Comparison of ENCODE assay signal across 24 cellular contexts in the genomic region with DNA sequence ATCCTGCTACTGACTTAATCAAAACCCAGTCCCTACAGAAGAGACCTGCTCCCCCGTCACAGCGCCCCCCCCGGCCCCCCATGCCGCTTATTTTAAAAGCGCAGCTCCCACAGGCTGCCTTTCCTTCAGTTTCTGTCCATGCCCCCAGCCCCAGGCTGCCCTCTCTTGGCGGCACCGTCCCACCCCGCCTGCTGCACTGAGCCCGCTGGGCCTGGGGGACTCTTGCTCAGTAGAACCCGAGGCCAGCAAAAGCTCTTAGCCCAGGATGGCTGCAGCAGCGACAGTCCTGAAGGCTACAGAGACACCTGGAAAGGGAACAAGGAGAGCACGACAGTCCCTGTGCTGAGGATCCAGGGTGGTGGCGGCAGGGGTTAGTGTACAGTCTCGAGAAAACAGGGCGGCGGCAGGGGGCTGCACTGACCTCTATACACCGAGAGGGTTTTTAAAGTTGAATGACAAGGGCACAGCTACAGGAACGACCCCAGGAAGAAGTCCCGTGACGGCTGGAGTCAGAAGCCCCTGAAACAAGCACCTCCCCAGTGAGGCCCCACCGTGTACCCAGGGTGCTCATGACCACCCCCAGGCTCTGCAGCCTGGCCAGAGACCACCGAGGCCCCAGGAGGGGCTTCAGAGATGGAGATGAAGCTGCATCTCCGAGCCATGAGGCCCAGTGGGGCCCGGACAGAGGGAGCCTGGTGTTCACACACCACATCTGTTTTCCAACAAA. TPM values are rescaled to one million over a fixed set of nuclear protein-coding genes. Genes with fewer than 3 reads are reported as not detected.
DNase-seq lines count a peak whose midpoint lies in the region; ATAC-seq, FAIRE-seq and TF ChIP-seq lines count a peak whose summit lies in the region.
"Had no signal": no experiment of that assay in that cellular context is flagged by ENCODE, and none has a peak within 500 bp of the region (broad histone marks: within the 10 kb centered on the region; RNA-seq: fewer than 3 reads in every experiment).

No MANE protein-coding gene starts in this region.

- H3K27me3 ChIP-seq in cardiac muscle cell: no peaks in the 10 kb centered on the region
- H3K27me3 ChIP-seq: ascending aorta, MG63, SJCRH30 had no signal

- DNase-seq in cardiac muscle cell (ENCODE audit: low read depth in 1 of 2, low spot score in 1 of 2) (no peak), left ventricle myocardium superior (no peak), kidney (peak; percentile 68), sciatic nerve (ENCODE audit: low spot score) (peak; percentile 53), CD1c-positive myeloid dendritic cell (ENCODE audit: extremely low spot score) (no peak)
- DNase-seq in activated CD4-positive, alpha-beta memory T cell treated with anti-CD3 and anti-CD28 coated beads, Interleukin-2, amount 10 ng/mL, durations not matched to agents 7 days and 5 days: peak; percentile 12
- no peak for DNase-seq in stimulated activated CD4-positive, alpha-beta T cell treated with anti-CD3 and anti-CD28 coated beads, Interleukin-1b, Interleukin-23, amount 100 ng/mL, for 48 hours
- DNase-seq in activated CD4-positive, alpha-beta T cell treated with anti-CD3 and anti-CD28 coated beads for 36 hours: no peak
- DNase-seq: ACHN; activated CD4-positive, CD25-positive, alpha-beta regulatory T cell; activated naive CD4-positive, alpha-beta T cell treated with Interleukin-2 at 50 U/mL for 16 hours; kidney glomerular epithelial cell; MG63; NCI-H1436 treated with DMSO at 0.1 percent for 48 hours; NCI-H748 treated with DMSO at 0.1 percent for 48 hours; retina; SJCRH30; stimulated activated naive B cell treated with anti-CD40 and anti-IgM and Interleukin-4, amounts not matched to agents 10 μg/mL and 1 μg/mL and 100 μg/mL, for 72 hours; T-helper 2 cell had no signal

- H3K36me3 ChIP-seq in cardiac muscle cell (peaks cover 48% of the 10 kb centered on the region), kidney (ENCODE audit: control insufficient read depth in 1 of 2, insufficient read depth in 2 of 2, low read length in 2 of 2) (peaks cover 46 to 76% of the 10 kb centered on the region in 2 donors)

- H3K27ac ChIP-seq in cardiac muscle cell (peak overlapping the region; percentile 58), kidney (ENCODE audit: low read depth in 2 of 2, low read length in 2 of 2) (no peak overlapping the region)
- H3K27ac ChIP-seq: SJCRH30, thoracic aorta had no signal

- no peak overlapping the region for H3K27ac Mint-ChIP-seq in activated CD4-positive, alpha-beta memory T cell treated with anti-CD3 and anti-CD28 coated beads, Interleukin-2, amount 10 ng/mL, durations not matched to agents 7 days and 5 days
- H3K27ac Mint-ChIP-seq in activated CD4-positive, alpha-beta T cell treated with anti-CD3 and anti-CD28 coated beads for 36 hours: no peak overlapping the region
- H3K27ac Mint-ChIP-seq: IgD-negative memory B cell; stimulated activated naive B cell treated with anti-CD40 and anti-IgM and Interleukin-4, amounts not matched to agents 10 μg/mL and 1 μg/mL and 100 μg/mL, for 72 hours had no signal

- no peak for ATAC-seq in left ventricle myocardium superior
- ATAC-seq in sciatic nerve: no peak
- no peak for ATAC-seq in activated CD4-positive, alpha-beta T cell treated with anti-CD3 and anti-CD28 coated beads for 36 hours
- ATAC-seq: HCT116; stimulated activated naive B cell treated with anti-CD40 and anti-IgM and Interleukin-4, amounts not matched to agents 10 μg/mL and 1 μg/mL and 100 μg/mL, for 72 hours had no signal

- no peak overlapping the region for H3K9ac ChIP-seq in kidney (ENCODE audit: low read length in 2 of 2)

- no peaks in the 10 kb centered on the region for H3K9me3 Mint-ChIP-seq in activated CD4-positive, alpha-beta memory T cell treated with anti-CD3 and anti-CD28 coated beads, Interleukin-2, amount 10 ng/mL, durations not matched to agents 7 days and 5 days
- H3K9me3 Mint-ChIP-seq in activated CD4-positive, alpha-beta T cell treated with anti-CD3 and anti-CD28 coated beads for 36 hours (ENCODE audit: low read depth): no peaks in the 10 kb centered on the region
- H3K9me3 Mint-ChIP-seq: CD14-positive monocyte; IgD-negative memory B cell; stimulated activated naive B cell treated with anti-CD40 and anti-IgM and Interleukin-4, amounts not matched to agents 10 μg/mL and 1 μg/mL and 100 μg/mL, for 72 hours had no signal

- TF ChIP-seq CTCF in cardiac muscle cell (IDR thresholded peaks at IDR 0.05; ENCODE audit: low read depth, low read length) (no peak), kidney (IDR thresholded peaks at IDR 0.05; ENCODE audit: borderline replicate concordance, extremely low read depth, insufficient read depth) (no peak)

- no peak for FAIRE-seq in kidney (lab: Jason Lieb, UNC)

- POLR2A ChIA-PET in activated CD4-positive, alpha-beta memory T cell treated with anti-CD3 and anti-CD28 coated beads, Interleukin-2, amount 10 ng/mL, durations not matched to agents 7 days and 5 days (lab: Charles Lee): no interaction called here
- POLR2A ChIA-PET in activated CD4-positive, alpha-beta T cell treated with anti-CD3 and anti-CD28 coated beads for 36 hours (lab: Charles Lee): no interaction called here

- H3K36me3 Mint-ChIP-seq in activated CD4-positive, alpha-beta memory T cell treated with anti-CD3 and anti-CD28 coated beads, Interleukin-2, amount 10 ng/mL, durations not matched to agents 7 days and 5 days (ENCODE audit: low read depth): no peaks in the 10 kb centered on the region
- H3K36me3 Mint-ChIP-seq in activated CD4-positive, alpha-beta T cell treated with anti-CD3 and anti-CD28 coated beads for 36 hours (ENCODE audit: low read depth): peaks cover 3% of the 10 kb centered on the region

- H3K4me3 ChIP-seq in cardiac muscle cell (no peak overlapping the region), kidney (ENCODE audit: low read length in 2 of 2) (no peak overlapping the region)
- H3K4me3 ChIP-seq: ascending aorta, MG63, SJCRH30, thoracic aorta had no signal

- H3K4me1 ChIP-seq in cardiac muscle cell (ENCODE audit: low read depth) (no peaks in the 10 kb centered on the region), kidney (ENCODE audit: control insufficient read depth in 1 of 2, insufficient read depth in 1 of 2, low read depth in 1 of 2, low read length in 2 of 2) (peaks cover 0 to 4% of the 10 kb centered on the region in 2 donors)

- H3K27me3 Mint-ChIP-seq in activated CD4-positive, alpha-beta memory T cell treated with anti-CD3 and anti-CD28 coated beads, Interleukin-2, amount 10 ng/mL, durations not matched to agents 7 days and 5 days: no peaks in the 10 kb centered on the region
- H3K27me3 Mint-ChIP-seq in activated CD4-positive, alpha-beta T cell treated with anti-CD3 and anti-CD28 coated beads for 36 hours: no peaks in the 10 kb centered on the region
- H3K27me3 Mint-ChIP-seq: IgD-negative memory B cell; stimulated activated naive B cell treated with anti-CD40 and anti-IgM and Interleukin-4, amounts not matched to agents 10 μg/mL and 1 μg/mL and 100 μg/mL, for 72 hours had no signal

- H3K4me1 Mint-ChIP-seq in activated CD4-positive, alpha-beta memory T cell treated with anti-CD3 and anti-CD28 coated beads, Interleukin-2, amount 10 ng/mL, durations not matched to agents 7 days and 5 days: no peaks in the 10 kb centered on the region
- H3K4me1 Mint-ChIP-seq in activated CD4-positive, alpha-beta T cell treated with anti-CD3 and anti-CD28 coated beads for 36 hours: no peaks in the 10 kb centered on the region
- H3K4me1 Mint-ChIP-seq: CD14-positive monocyte; stimulated activated naive B cell treated with anti-CD40 and anti-IgM and Interleukin-4, amounts not matched to agents 10 μg/mL and 1 μg/mL and 100 μg/mL, for 72 hours had no signal

- no peak overlapping the region for H3K4me3 Mint-ChIP-seq in activated CD4-positive, alpha-beta memory T cell treated with anti-CD3 and anti-CD28 coated beads, Interleukin-2, amount 10 ng/mL, durations not matched to agents 7 days and 5 days
- H3K4me3 Mint-ChIP-seq in activated CD4-positive, alpha-beta T cell treated with anti-CD3 and anti-CD28 coated beads for 36 hours: no peak overlapping the region
- H3K4me3 Mint-ChIP-seq: CD14-positive monocyte; stimulated activated naive B cell treated with anti-CD40 and anti-IgM and Interleukin-4, amounts not matched to agents 10 μg/mL and 1 μg/mL and 100 μg/mL, for 72 hours had no signal

- H3K9me3 ChIP-seq in cardiac muscle cell (ENCODE audit: low read depth): no peaks in the 10 kb centered on the region
- no peaks in the 10 kb centered on the region for H3K9me3 ChIP-seq in kidney (ENCODE audit: control insufficient read depth in 1 of 2, low read length in 2 of 2)
- H3K9me3 ChIP-seq: ascending aorta, MG63, SJCRH30, thoracic aorta had no signal

- intact Hi-C loops in left ventricle myocardium superior (cut with micrococcal nuclease) (loop anchor here (10.0 kb wide), 1 partner anchor 69 kb away; no protein-coding TSS in a partner anchor), kidney (cut with DNase I) (no loop called here), sciatic nerve (cut with DNase I) (loop anchor here (10.0 kb wide), 1 partner anchor 49 kb away; no protein-coding TSS in a partner anchor)
- intact Hi-C loops in activated CD4-positive, alpha-beta T cell treated with anti-CD3 and anti-CD28 coated beads for 36 hours (cut with DNase I, micrococcal nuclease): no loop called here

- CTCF ChIA-PET in activated CD4-positive, alpha-beta memory T cell treated with anti-CD3 and anti-CD28 coated beads, Interleukin-2, amount 10 ng/mL, durations not matched to agents 7 days and 5 days (lab: Charles Lee): interaction anchor here (0.7 kb wide), 1 partner anchor 465 kb away, joined by 3 read pairs; no protein-coding TSS in a partner anchor
- CTCF ChIA-PET in activated CD4-positive, alpha-beta T cell treated with anti-CD3 and anti-CD28 coated beads for 36 hours (lab: Charles Lee): interaction anchor here (0.8 kb wide), 1 partner anchor 35 kb away, joined by 3 read pairs; no protein-coding TSS in a partner anchor

RNA-seq across cellular contexts. Expression of gene ZRANB1, which starts 54.4 kb away (rescaled TPM):
- total RNA-seq in cardiac muscle cell (16.2 and 20.9 TPM in 2 replicates), left ventricle myocardium superior (25.3 TPM), kidney (17.5 TPM), sciatic nerve (27.6 TPM)
- polyA plus RNA-seq in cardiac muscle cell (11.0 and 16.2 TPM in 2 replicates), kidney (ENCODE audit: insufficient read depth, low read depth, low replicate concordance) (8.9 TPM)
- total RNA-seq in activated CD4-positive, alpha-beta memory T cell treated with anti-CD3 and anti-CD28 coated beads, Interleukin-2, amount 10 ng/mL, durations not matched to agents 7 days and 5 days: 10 to 100 TPM; 11.2 to 12.3 TPM
- 10 to 100 TPM in 1 of 2 experiments, 1 to 10 TPM in 1; 8.4 to 10.4 TPM for total RNA-seq in activated CD4-positive, alpha-beta T cell treated with anti-CD3 and anti-CD28 coated beads for 36 hours

Comparison
In these comparisons a context has a peak if more than half of its experiments do, and no peak if none do; other contexts are left out.
1. DNase-seq: peak in activated CD4-positive, alpha-beta memory T cell treated with anti-CD3 and anti-CD28 coated beads, Interleukin-2, amount 10 ng/mL, durations not matched to agents 7 days and 5 days (single experiment), kidney (single experiment) and sciatic nerve (single experiment); none in cardiac muscle cell (0 of 2), left ventricle myocardium superior (single experiment), stimulated activated CD4-positive, alpha-beta T cell treated with anti-CD3 and anti-CD28 coated beads, Interleukin-1b, Interleukin-23, amount 100 ng/mL, for 48 hours (single experiment), activated CD4-positive, alpha-beta T cell treated with anti-CD3 and anti-CD28 coated beads for 36 hours (single experiment) and CD1c-positive myeloid dendritic cell (single experiment).
2. intact Hi-C loops: an anchor here in left ventricle myocardium superior (10.0 kb wide) and sciatic nerve (10.0 kb wide); none called in kidney and activated CD4-positive, alpha-beta T cell treated with anti-CD3 and anti-CD28 coated beads for 36 hours.